8 cellular contexts compared by ENCODE assay signal in genomic region chr15:85344241-85344640, GRCh38. TPM values are rescaled to one million over a fixed set of nuclear protein-coding genes. Genes with fewer than 3 reads are reported as not detected.
DNase-seq lines count a peak whose midpoint lies in the region; ATAC-seq and TF ChIP-seq lines count a peak whose summit lies in the region.
"Not testable (repeated sequence)": the region's sequence is repeated elsewhere in the genome, so short reads cannot be mapped to it uniquely, and the experiment has no call there.

No MANE protein-coding gene starts in this region.

- CTCF ChIA-PET in Panc1 (lab: Charles Lee) = interaction anchor here (0.7 kb wide), 1 partner anchor 71 kb away, joined by 4 read pairs; no protein-coding TSS in a partner anchor

- not testable (repeated sequence) for BruUV-seq in Panc1 (replicated peaks; lab: Mats Ljungman, UMichigan)

- not testable (repeated sequence) for H3K9me3 ChIP-seq in Panc1 (ENCODE audit: control insufficient read depth, insufficient read depth, low read depth, low read length); body of pancreas; esophagus (ENCODE audit: control insufficient read depth in 2 of 2, insufficient read depth in 1 of 2, low read depth in 1 of 2, low read length in 1 of 2); heart right ventricle; mesodermal cell (ENCODE audit: control insufficient read depth, low read length); transverse colon

- H3K36me3 Mint-ChIP-seq in HFFc6 (ENCODE audit: low read depth) = not testable (repeated sequence)

- peak; percentile 23 for ATAC-seq in Panc1
- not testable (repeated sequence) for ATAC-seq in body of pancreas, heart right ventricle

- DNase-seq in ACHN = peak; percentile 19
- peak; percentile 35 for DNase-seq in HFFc6
- peak; percentile 25 for DNase-seq in Panc1 (ENCODE audit: low read depth, low spot score)
- DNase-seq in body of pancreas, heart right ventricle, transverse colon: not testable (repeated sequence)

- H3K27me3 Mint-ChIP-seq in HFFc6 (ENCODE audit: insufficient read depth) = not testable (repeated sequence)

- peak overlapping the region; percentile 92 for H3K27ac Mint-ChIP-seq in HFFc6

- intact Hi-C loops in Panc1 (cut with micrococcal nuclease; ENCODE audit: unreplicated experiment); body of pancreas (cut with DNase I); heart right ventricle (cut with DNase I); transverse colon (cut with DNase I; ENCODE audit: low total_unique reads): not testable (repeated sequence)

- not testable (repeated sequence) for H3K4me3 ChIP-seq in Panc1 (ENCODE audit: low read depth in 2 of 2, low read length in 2 of 2); body of pancreas; esophagus (ENCODE audit: low read depth in 1 of 2, low read length in 2 of 2); heart right ventricle; mesodermal cell (ENCODE audit: extremely low read depth, insufficient read depth, low read length, poor library complexity, severe bottlenecking); transverse colon

- peak overlapping the region; percentile 77 for H3K4me3 Mint-ChIP-seq in HFFc6

- H3K27ac ChIP-seq in Panc1 (ENCODE audit: low read length) (peak overlapping the region; percentile 86), body of pancreas (peak overlapping the region in 3 of 4 donors; percentile 30 to 78 (median 51)), esophagus (ENCODE audit: low read depth in 2 of 2, low read length in 1 of 2) (peak overlapping the region; percentile 49 to 77), heart right ventricle (peak overlapping the region in 8 of 10 donors; percentile 9 to 92 (median 62)), mesodermal cell (ENCODE audit: low read depth, low read length, severe bottlenecking) (peak overlapping the region; percentile 57), transverse colon (peak overlapping the region; percentile 25 to 67 (median 59))

- WGBS in body of pancreas, 2 donors = 74 to 89% methylated on average over 1 of the region's 1 CpG
- WGBS in esophagus, 2 donors = 61 to 76% methylated on average over 1 of the region's 1 CpG
- WGBS in heart right ventricle, 2 donors = 93 to 100% methylated on average over 1 of the region's 1 CpG
- WGBS in mesodermal cell (ENCODE audit: insufficient coverage in 2 of 2), 2 experiments = no CpG with 5 or more reads among the region's 1 CpG
- WGBS in transverse colon (ENCODE audit: low coverage in 1 of 2), 2 donors = 92% methylated on average over 1 of the region's 1 CpG; no CpG with 5 or more reads in 1 of the 2 donors

- H3K27me3 ChIP-seq in Panc1 (ENCODE audit: control insufficient read depth, insufficient read depth, low read length); body of pancreas; esophagus (ENCODE audit: control insufficient read depth in 1 of 2, insufficient read depth in 2 of 2, low read length in 2 of 2); heart right ventricle; transverse colon: not testable (repeated sequence)

- TF ChIP-seq EP300 in transverse colon (IDR thresholded peaks at IDR 0.05; ENCODE audit: low read depth) = not testable (repeated sequence)

- H3K36me3 ChIP-seq in Panc1 (ENCODE audit: control insufficient read depth, insufficient read depth, low read length); body of pancreas (replicated peaks in 1 of 2; ENCODE audit: insufficient read depth in 1 of 2, low read depth in 2 of 2); esophagus (ENCODE audit: control insufficient read depth in 2 of 2, insufficient read depth in 2 of 2, low read length in 1 of 2); heart right ventricle; mesodermal cell (ENCODE audit: control insufficient read depth, insufficient read depth, low read length); transverse colon: not testable (repeated sequence)

- peaks cover 88% of the 10 kb centered on the region for H3K4me1 Mint-ChIP-seq in HFFc6 (ENCODE audit: low read depth)

- H3K4me1 ChIP-seq in Panc1 (ENCODE audit: control insufficient read depth, insufficient read depth, low read length) (peaks cover 24% of the 10 kb centered on the region), body of pancreas (peaks cover 17% of the 10 kb centered on the region), heart right ventricle (peaks cover 0 to 52% (median 22%) of the 10 kb centered on the region in 9 donors), mesodermal cell (ENCODE audit: control insufficient read depth, insufficient read depth, low read length, poor library complexity, severe bottlenecking) (peaks cover 18% of the 10 kb centered on the region), transverse colon (peaks cover 4 to 22% (median 10%) of the 10 kb centered on the region in 4 donors)
- not testable (repeated sequence) for H3K4me1 ChIP-seq in esophagus (ENCODE audit: control insufficient read depth in 2 of 2, insufficient read depth in 2 of 2, low read length in 1 of 2)

- in situ Hi-C loops in ACHN (cut with HindIII; ENCODE audit: low pct_ligation_motif_present, low pct_unique_long_range_greater_than_20kb, low sequenced_read_pairs); Panc1 (cut with HindIII; ENCODE audit: low pct_unique_long_range_greater_than_20kb, low sequenced_read_pairs): not testable (repeated sequence)
- in situ Hi-C loops in transverse colon (cut with MboI; ENCODE audit: low pct_ligation_motif_present in 1 of 4, low pct_unique_long_range_greater_than_20kb in 1 of 4, low sequenced_read_pairs in 3 of 4) = loop anchor here in 2 of 4 donors (25.0 kb wide), 1 partner anchor 143 kb away; no protein-coding TSS in a partner anchor

- TF ChIP-seq CTCF in HFFc6 (IDR thresholded peaks at IDR 0.05); Panc1 (IDR thresholded peaks at IDR 0.05); body of pancreas (IDR thresholded peaks at IDR 0.05); heart right ventricle (IDR thresholded peaks at IDR 0.05); transverse colon (IDR thresholded peaks at IDR 0.05): not testable (repeated sequence)

- POLR2A ChIA-PET in Panc1 (lab: Charles Lee) = interaction anchor here (0.7 kb wide), 2 partner anchors 22 to 59 kb away, joined by 3 to 4 read pairs; no protein-coding TSS in a partner anchor

- not testable (repeated sequence) for TF ChIP-seq POLR2A in body of pancreas (IDR thresholded peaks at IDR 0.05); transverse colon (IDR thresholded peaks at IDR 0.05)

- not testable (repeated sequence) for H3K9me3 Mint-ChIP-seq in HFFc6

RNA-seq across cellular contexts. Expression of gene AKAP13, which starts 36.2 kb away (rescaled TPM):
- total RNA-seq in HFFc6 (2021; fragmentation: NEBNext Ultra II Directional; extraction: Animal tissue kit (Norgen Biotek cat#: 25700)) = 10 to 100 TPM; 29.0 to 51.3 (median 35.6) TPM
- 94.2 TPM for total RNA-seq in Panc1 (2021; ENCODE audit: unreplicated experiment)
- 45.1 TPM for polyA plus RNA-seq in Panc1 (2012; ENCODE audit: insufficient read length)
- 100 to 1,000 TPM; 102 to 160 TPM for total RNA-seq in body of pancreas
- polyA plus RNA-seq in esophagus = 10 to 100 TPM; 27.6 to 35.7 TPM
- total RNA-seq in heart right ventricle = 100 to 1,000 TPM; 325 to 645 (median 537) TPM
- 100 to 1,000 TPM in 1 of 2 donors, 10 to 100 TPM in 1; 89.3 to 143 TPM for polyA plus RNA-seq in heart right ventricle
- 51.9 TPM for polyA plus RNA-seq in mesodermal cell (2013, experiment 1 of 2)
- polyA plus RNA-seq in mesodermal cell (2013, experiment 2 of 2) = 31.0 TPM
- total RNA-seq in transverse colon = 100 to 1,000 TPM; 206 to 291 (median 214) TPM
